ENCODE assay signal across 1 cellular context in the genomic region with DNA sequence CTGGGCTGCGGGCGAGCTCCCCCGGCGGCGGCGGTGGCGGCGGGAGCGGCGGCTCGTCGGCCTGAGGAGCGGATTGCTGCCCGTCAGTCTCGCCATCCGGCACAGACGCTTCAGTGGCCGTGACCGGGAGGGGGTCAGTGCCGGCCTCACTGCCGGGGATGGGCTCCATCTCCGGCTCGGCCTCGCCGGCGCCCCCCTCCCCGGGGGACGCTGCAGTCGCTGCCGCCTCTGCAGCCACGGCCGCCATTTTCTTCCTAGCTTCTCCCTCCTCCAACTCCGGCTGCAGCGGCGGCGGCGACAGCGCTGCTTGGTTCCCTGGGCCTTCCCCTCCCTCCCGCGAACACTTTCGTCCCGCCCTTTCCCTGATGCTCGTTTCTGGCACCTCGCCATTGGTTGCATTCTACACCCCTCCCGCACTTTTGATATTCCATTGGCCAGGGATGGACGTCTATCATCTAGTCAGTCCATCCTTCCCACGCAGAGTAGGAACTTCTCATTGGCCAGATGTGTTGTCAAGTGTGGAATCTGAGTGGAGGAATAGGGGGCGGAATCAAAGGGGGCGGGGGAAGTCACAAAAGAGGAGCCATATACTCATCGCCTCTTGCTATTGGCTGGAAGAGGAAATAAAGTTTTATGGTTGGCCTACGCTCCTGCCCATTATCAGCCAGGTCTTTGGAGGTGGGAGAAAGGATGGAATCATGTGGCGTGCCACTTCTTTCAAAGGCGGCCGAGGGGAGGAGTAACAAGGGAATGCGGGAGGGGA.
TF ChIP-seq lines count a peak whose summit lies in the region.

Gene PWWP2A (minus strand): TSS at position 309 of the 763 bp plus-strand sequence. CDS start 62 bp downstream, at position 247.

TF ChIP-seq in K562, 482 proteins besides CTCF, POLR2A, EP300 and RAD21 (continued from another document and continues in another):
- TF ChIP-seq THRB (CRISPR knock-in tag; conservative IDR thresholded peaks at IDR 0.05) = no peak
- no peak; a peak in 2 of 4 replicates for TF ChIP-seq KDM4B (IDR thresholded peaks at IDR 0.05; ENCODE audit: borderline replicate concordance in 2 of 2, low read depth in 1 of 2)
- TF ChIP-seq, protein P1, sequence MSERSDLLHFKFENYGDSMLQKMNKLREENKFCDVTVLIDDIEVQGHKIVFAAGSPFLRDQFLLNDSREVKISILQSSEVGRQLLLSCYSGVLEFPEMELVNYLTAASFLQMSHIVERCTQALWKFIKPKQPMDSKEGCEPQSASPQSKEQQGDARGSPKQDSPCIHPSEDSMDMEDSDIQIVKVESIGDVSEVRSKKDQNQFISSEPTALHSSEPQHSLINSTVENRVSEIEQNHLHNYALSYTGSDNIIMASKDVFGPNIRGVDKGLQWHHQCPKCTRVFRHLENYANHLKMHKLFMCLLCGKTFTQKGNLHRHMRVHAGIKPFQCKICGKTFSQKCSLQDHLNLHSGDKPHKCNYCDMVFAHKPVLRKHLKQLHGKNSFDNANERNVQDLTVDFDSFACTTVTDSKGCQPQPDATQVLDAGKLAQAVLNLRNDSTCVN (CRISPR knock-in tag; IDR thresholded peaks at IDR 0.05) = peak; percentile 85; the same call in 1 of the 2 replicates
- no peak for TF ChIP-seq MCM5 (IDR thresholded peaks at IDR 0.05; ENCODE audit: low read depth)
- no peak for TF ChIP-seq PCBP1 (IDR thresholded peaks at IDR 0.05; ENCODE audit: low read depth, low read length, poor library complexity, severe bottlenecking)
- TF ChIP-seq STAT5A (IDR thresholded peaks at IDR 0.05; ENCODE audit: borderline replicate concordance, low read length) = no peak
- no peak for TF ChIP-seq KAT8 (IDR thresholded peaks at IDR 0.05; ENCODE audit: low read depth)
- TF ChIP-seq, protein P2, sequence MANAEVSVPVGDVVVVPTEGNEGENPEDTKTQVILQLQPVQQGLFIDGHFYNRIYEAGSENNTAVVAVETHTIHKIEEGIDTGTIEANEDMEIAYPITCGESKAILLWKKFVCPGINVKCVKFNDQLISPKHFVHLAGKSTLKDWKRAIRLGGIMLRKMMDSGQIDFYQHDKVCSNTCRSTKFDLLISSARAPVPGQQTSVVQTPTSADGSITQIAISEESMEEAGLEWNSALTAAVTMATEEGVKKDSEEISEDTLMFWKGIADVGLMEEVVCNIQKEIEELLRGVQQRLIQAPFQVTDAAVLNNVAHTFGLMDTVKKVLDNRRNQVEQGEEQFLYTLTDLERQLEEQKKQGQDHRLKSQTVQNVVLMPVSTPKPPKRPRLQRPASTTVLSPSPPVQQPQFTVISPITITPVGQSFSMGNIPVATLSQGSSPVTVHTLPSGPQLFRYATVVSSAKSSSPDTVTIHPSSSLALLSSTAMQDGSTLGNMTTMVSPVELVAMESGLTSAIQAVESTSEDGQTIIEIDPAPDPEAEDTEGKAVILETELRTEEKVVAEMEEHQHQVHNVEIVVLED (CRISPR knock-in tag; IDR thresholded peaks at IDR 0.05) = no peak
- peak; percentile 76 for TF ChIP-seq POLR2H (tag; IDR thresholded peaks at IDR 0.05; ENCODE audit: low read depth)
- no peak for TF ChIP-seq MAFG (tag; conservative IDR thresholded peaks at IDR 0.05)
- no peak for TF ChIP-seq ZNF696 (CRISPR knock-in tag; conservative IDR thresholded peaks at IDR 0.05)
- no peak for TF ChIP-seq XRCC3 (IDR thresholded peaks at IDR 0.05)
- TF ChIP-seq ZBED1 (IDR thresholded peaks at IDR 0.05) = no peak
- TF ChIP-seq ZFP1 (CRISPR knock-in tag; IDR thresholded peaks at IDR 0.05) = no peak
- no peak for TF ChIP-seq ZNF133 (CRISPR knock-in tag; IDR thresholded peaks at IDR 0.05)
- no peak for TF ChIP-seq FOXA3 (CRISPR knock-in tag; conservative IDR thresholded peaks at IDR 0.05 in 1 of 2, IDR thresholded peaks at IDR 0.05 in 1 of 2)
- TF ChIP-seq IFI16 (CRISPR knock-in tag; IDR thresholded peaks at IDR 0.05) = no peak
- TF ChIP-seq PRPF4 (IDR thresholded peaks at IDR 0.05; ENCODE audit: insufficient read depth, low read depth, low read length, poor library complexity, severe bottlenecking) = no peak
- TF ChIP-seq HDAC8 (tag; IDR thresholded peaks at IDR 0.05) = no peak
- TF ChIP-seq, protein P3, sequence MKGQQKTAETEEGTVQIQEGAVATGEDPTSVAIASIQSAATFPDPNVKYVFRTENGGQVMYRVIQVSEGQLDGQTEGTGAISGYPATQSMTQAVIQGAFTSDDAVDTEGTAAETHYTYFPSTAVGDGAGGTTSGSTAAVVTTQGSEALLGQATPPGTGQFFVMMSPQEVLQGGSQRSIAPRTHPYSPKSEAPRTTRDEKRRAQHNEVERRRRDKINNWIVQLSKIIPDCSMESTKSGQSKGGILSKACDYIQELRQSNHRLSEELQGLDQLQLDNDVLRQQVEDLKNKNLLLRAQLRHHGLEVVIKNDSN (CRISPR knock-in tag; IDR thresholded peaks at IDR 0.05) = no peak; the same call in 1 of the 2 replicates
- TF ChIP-seq THAP12 (CRISPR knock-in tag; IDR thresholded peaks at IDR 0.05) = peak; percentile 69; the same call in 1 of the 2 replicates
- TF ChIP-seq, protein P4, sequence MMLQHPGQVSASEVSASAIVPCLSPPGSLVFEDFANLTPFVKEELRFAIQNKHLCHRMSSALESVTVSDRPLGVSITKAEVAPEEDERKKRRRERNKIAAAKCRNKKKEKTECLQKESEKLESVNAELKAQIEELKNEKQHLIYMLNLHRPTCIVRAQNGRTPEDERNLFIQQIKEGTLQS (IDR thresholded peaks at IDR 0.05) = no peak
- TF ChIP-seq, protein P4 (CRISPR knock-in tag; conservative IDR thresholded peaks at IDR 0.05) = no peak; the same call in 1 of the 2 replicates
- TF ChIP-seq JUN (IDR thresholded peaks at IDR 0.05; ENCODE audit: borderline replicate concordance, low read depth, low read length) = no peak
- 0 out of 2 replicates have a peak, but pooled peaks have one; percentile 64 for TF ChIP-seq JUN (CRISPR knock-in tag; IDR thresholded peaks at IDR 0.05; ENCODE audit: borderline replicate concordance)
- no peak for TF ChIP-seq TRIM28 (IDR thresholded peaks at IDR 0.05)
- 0 out of 2 replicates have a peak, but pooled peaks have one; percentile 11 for TF ChIP-seq LCOR (CRISPR knock-in tag; IDR thresholded peaks at IDR 0.05)
- TF ChIP-seq CLOCK (CRISPR knock-in tag; IDR thresholded peaks at IDR 0.05; ENCODE audit: borderline replicate concordance) = no peak
- TF ChIP-seq SP1 (CRISPR knock-in tag; IDR thresholded peaks at IDR 0.05) = peak; percentile 90
- no peak for TF ChIP-seq TCF3 (CRISPR knock-in tag; IDR thresholded peaks at IDR 0.05)
- peak; percentile 91 for TF ChIP-seq POLR2G (IDR thresholded peaks at IDR 0.05; ENCODE audit: low read depth, low read length)
- TF ChIP-seq GTF2F1 (IDR thresholded peaks at IDR 0.05; ENCODE audit: low read depth, low read length) = 0 out of 2 replicates have a peak, but pooled peaks have one; percentile 51
- peak; percentile 82 for TF ChIP-seq NFYB (IDR thresholded peaks at IDR 0.05; ENCODE audit: extremely low read depth, insufficient read length)
- 0 out of 2 replicates have a peak, but pooled peaks have one; percentile 24 for TF ChIP-seq BCOR (IDR thresholded peaks at IDR 0.05)
- no peak for TF ChIP-seq DNMT1 (IDR thresholded peaks at IDR 0.05)
- no peak for TF ChIP-seq ZNF778 (CRISPR knock-in tag; IDR thresholded peaks at IDR 0.05)
- TF ChIP-seq XRCC5 (IDR thresholded peaks at IDR 0.05; ENCODE audit: low read depth, low read length) = no peak; the same call in 1 of the 2 replicates
- TF ChIP-seq KDM5B (IDR thresholded peaks at IDR 0.05; ENCODE audit: insufficient replicate concordance, low read depth, low read length) = peak; percentile 59
- TF ChIP-seq HDAC1 (IDR thresholded peaks at IDR 0.05) = peak in 1 of 2 experiments; percentile 44; a peak in 2 of 4 replicates
- TF ChIP-seq PHF8 (IDR thresholded peaks at IDR 0.05; ENCODE audit: borderline replicate concordance, low read length) = peak; percentile 83; the same call in 1 of the 2 replicates
- TF ChIP-seq ZNF77 (CRISPR knock-in tag; IDR thresholded peaks at IDR 0.05) = no peak
- no peak for TF ChIP-seq DACH1 (IDR thresholded peaks at IDR 0.05; ENCODE audit: partially characterized antibody)
- TF ChIP-seq RBM17 (IDR thresholded peaks at IDR 0.05; ENCODE audit: borderline replicate concordance, low read depth, low read length) = no peak
- no peak for TF ChIP-seq SMARCB1 (IDR thresholded peaks at IDR 0.05; ENCODE audit: insufficient read length, low read depth)
- TF ChIP-seq TAF1 (IDR thresholded peaks at IDR 0.05; ENCODE audit: control insufficient read depth, extremely low read depth, insufficient read depth, low read length, severe bottlenecking) = peak; percentile 90
- no peak for TF ChIP-seq BDP1 (IDR thresholded peaks at IDR 0.05; ENCODE audit: insufficient read depth, insufficient read length)
- TF ChIP-seq SREBF1 (IDR thresholded peaks at IDR 0.05; ENCODE audit: borderline replicate concordance, low read depth, low read length) = no peak
- TF ChIP-seq ZNF184 (CRISPR knock-in tag; IDR thresholded peaks at IDR 0.05) = no peak
- TF ChIP-seq, protein P5, sequence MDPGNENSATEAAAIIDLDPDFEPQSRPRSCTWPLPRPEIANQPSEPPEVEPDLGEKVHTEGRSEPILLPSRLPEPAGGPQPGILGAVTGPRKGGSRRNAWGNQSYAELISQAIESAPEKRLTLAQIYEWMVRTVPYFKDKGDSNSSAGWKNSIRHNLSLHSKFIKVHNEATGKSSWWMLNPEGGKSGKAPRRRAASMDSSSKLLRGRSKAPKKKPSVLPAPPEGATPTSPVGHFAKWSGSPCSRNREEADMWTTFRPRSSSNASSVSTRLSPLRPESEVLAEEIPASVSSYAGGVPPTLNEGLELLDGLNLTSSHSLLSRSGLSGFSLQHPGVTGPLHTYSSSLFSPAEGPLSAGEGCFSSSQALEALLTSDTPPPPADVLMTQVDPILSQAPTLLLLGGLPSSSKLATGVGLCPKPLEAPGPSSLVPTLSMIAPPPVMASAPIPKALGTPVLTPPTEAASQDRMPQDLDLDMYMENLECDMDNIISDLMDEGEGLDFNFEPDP (CRISPR knock-in tag; IDR thresholded peaks at IDR 0.05) = no peak
- TF ChIP-seq HIVEP1 (CRISPR knock-in tag; IDR thresholded peaks at IDR 0.05) = no peak
